17 cellular contexts compared by ENCODE assay signal in genomic region chr2:220966636-220967035, GRCh38.
DNase-seq lines count a peak whose midpoint lies in the region; ATAC-seq lines count a peak whose summit lies in the region.
"Had no signal": no experiment of that assay in that cellular context is flagged by ENCODE, and none has a peak within 500 bp of the region (broad histone marks: within the 10 kb centered on the region; RNA-seq: fewer than 3 reads in every experiment).

No MANE protein-coding gene starts in this region.

- H3K4me3 ChIP-seq in effector memory CD4-positive, alpha-beta T cell (ENCODE audit: insufficient read depth, low read depth, low read length, poor library complexity, severe bottlenecking), result no peak overlapping the region
- H3K4me3 ChIP-seq: psoas muscle, SK-N-MC, tibial nerve had no signal

- no peaks in the 10 kb centered on the region for H3K36me3 ChIP-seq in effector memory CD4-positive, alpha-beta T cell (ENCODE audit: control insufficient read depth, insufficient read depth, low read length)
- H3K36me3 ChIP-seq: tibial nerve had no signal

- H3K4me1 ChIP-seq in effector memory CD4-positive, alpha-beta T cell (ENCODE audit: control insufficient read depth, insufficient read depth, low read length, poor library complexity, severe bottlenecking), result no peaks in the 10 kb centered on the region
- H3K4me1 ChIP-seq: psoas muscle, tibial nerve had no signal

- H3K27me3 ChIP-seq in effector memory CD4-positive, alpha-beta T cell (replicated peaks; ENCODE audit: control insufficient read depth, insufficient read depth, low read length, poor library complexity, severe bottlenecking), result no peaks in the 10 kb centered on the region
- H3K27me3 ChIP-seq: tibial nerve had no signal

- ATAC-seq in esophagus mucosa (no peak), HG03108 (IDR thresholded peaks at IDR 0.05; ENCODE audit: unreplicated experiment) (no peak)
- ATAC-seq: activated CD8-positive, alpha-beta memory T cell treated with anti-CD3 and anti-CD28 coated beads, Interleukin-2, amount 10 ng/mL, durations not matched to agents 7 days and 5 days; psoas muscle had no signal

- no peaks in the 10 kb centered on the region for H3K9me3 ChIP-seq in effector memory CD4-positive, alpha-beta T cell (ENCODE audit: control insufficient read depth, low read length)
- H3K9me3 ChIP-seq: psoas muscle, tibial nerve had no signal

- peak; percentile 35 for DNase-seq in AG08396 (ENCODE audit: low spot score)
- peak; percentile 82 for DNase-seq in HT1080 (ENCODE audit: low read depth)
- peak; percentile 93 for DNase-seq in astrocyte of the hippocampus (ENCODE audit: low read depth, low spot score)
- peak; percentile 13 for DNase-seq in hepatic stellate cell (ENCODE audit: low spot score)
- DNase-seq in SHP77 treated with DMSO at 0.1 percent for 48 hours (lab: John Stamatoyannopoulos, UW), result no peak
- DNase-seq in effector memory CD4-positive, alpha-beta T cell, result no peak
- DNase-seq: activated B cell treated with CpG ODN at 0.5 μM for 24 hours; activated CD8-positive, alpha-beta memory T cell treated with anti-CD3 and anti-CD28 coated beads, Interleukin-2, amount 10 ng/mL, durations not matched to agents 7 days and 5 days; activated naive CD4-positive, alpha-beta T cell treated with anti-CD3 and anti-CD28 coated beads, Interleukin-2, amount 50 U/mL, for 16 hours; cerebellar nuclear complex; H9; immature natural killer cell; psoas muscle had no signal

- H3K27ac ChIP-seq in effector memory CD4-positive, alpha-beta T cell (ENCODE audit: insufficient read depth, low read length, poor library complexity, severe bottlenecking), result no peak overlapping the region
- H3K27ac ChIP-seq: psoas muscle, SK-N-MC, tibial nerve had no signal

Comparison
In these comparisons a context has a peak if more than half of its experiments do, and no peak if none do; other contexts are left out.
1. DNase-seq: peak in AG08396 (single experiment), HT1080 (single experiment), astrocyte of the hippocampus (single experiment) and hepatic stellate cell (single experiment); none in SHP77 treated with DMSO at 0.1 percent for 48 hours (single experiment) and effector memory CD4-positive, alpha-beta T cell (0 of 3).